8 cellular contexts compared by ENCODE assay signal in the genomic region with DNA sequence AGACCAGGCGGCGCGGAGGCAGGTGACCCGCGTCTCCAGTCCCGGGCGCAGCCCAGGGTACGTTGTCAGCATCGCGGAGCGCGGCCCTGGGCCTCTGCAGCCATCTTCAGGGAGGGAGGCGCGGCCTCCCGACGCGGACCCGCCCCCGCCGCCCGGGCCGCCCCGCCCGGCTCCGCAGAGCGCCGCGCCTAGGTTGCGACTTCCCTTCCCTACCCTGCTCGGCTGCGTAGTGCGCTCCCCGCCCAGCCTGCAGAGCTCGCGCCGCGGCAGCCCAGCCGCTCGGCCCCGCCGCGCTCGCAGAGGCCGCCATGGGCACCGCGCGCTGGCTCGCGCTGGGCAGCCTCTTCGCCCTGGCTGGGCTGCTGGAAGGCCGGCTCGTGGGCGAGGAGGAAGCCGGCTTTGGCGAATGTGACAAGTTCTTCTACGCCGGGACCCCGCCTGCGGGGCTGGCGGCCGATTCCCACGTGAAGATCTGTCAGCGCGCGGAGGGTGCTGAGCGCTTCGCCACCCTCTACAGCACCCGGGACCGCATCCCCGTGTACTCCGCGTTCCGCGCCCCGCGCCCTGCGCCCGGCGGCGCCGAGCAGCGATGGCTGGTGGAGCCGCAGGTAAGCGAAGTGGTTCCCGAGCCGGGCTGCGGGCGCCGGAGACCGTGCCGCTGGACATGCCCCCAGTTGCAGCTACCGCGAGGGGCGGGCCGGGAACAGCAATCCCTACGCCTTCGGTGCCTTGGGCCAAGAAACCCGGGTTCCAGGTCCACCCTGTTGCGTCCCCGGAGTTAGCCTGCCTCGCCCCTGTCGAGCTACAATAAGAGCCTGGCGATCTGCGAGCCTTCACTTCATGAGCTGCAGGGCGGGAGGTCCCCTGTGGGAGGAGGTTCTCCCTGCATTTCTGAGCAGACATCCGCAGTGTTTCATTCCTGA. TPM values are rescaled to one million over a fixed set of nuclear protein-coding genes. Genes with fewer than 3 reads are reported as not detected.
DNase-seq lines count a peak whose midpoint lies in the region; ATAC-seq and TF ChIP-seq lines count a peak whose summit lies in the region.

Gene ENDOD1 (plus strand): TSS at position 227 of the 923 bp plus-strand sequence. CDS start 82 bp downstream, at position 309.

- H3K36me3 ChIP-seq in SU-DHL-6 (ENCODE audit: low read length) (no peaks in the 10 kb centered on the region), heart left ventricle (no peaks in the 10 kb centered on the region), upper lobe of right lung (no peaks in the 10 kb centered on the region)

- 0 to 1% (median 0%) methylated on average over 48 to 106 of the region's 106 CpGs for WGBS in heart left ventricle, 4 donors

- peak in 1 of 2 donors; percentile 73 for TF ChIP-seq POLR2A in heart left ventricle (IDR thresholded peaks at IDR 0.05)

- H3K79me2 ChIP-seq in SU-DHL-6 (ENCODE audit: insufficient read depth, low read length): no peaks in the 10 kb centered on the region

- no peak within 1 kb of the TSS for H3K27ac ChIP-seq in SU-DHL-6 (ENCODE audit: low read depth, low read length)
- H3K27ac ChIP-seq in heart left ventricle: peak within 1 kb of the TSS; percentile 63 to 98 (median 93)
- H3K27ac ChIP-seq in upper lobe of right lung: peak within 1 kb of the TSS; percentile 97

- H3K36me3 Mint-ChIP-seq in activated naive CD8-positive, alpha-beta T cell treated with anti-CD3 and anti-CD28 coated beads, Interleukin-2, amount 50 U/mL, for 24 hours (ENCODE audit: low read depth): peaks cover 6% of the 10 kb centered on the region

- peak within 1 kb of the TSS; percentile 92 for H3K4me3 Mint-ChIP-seq in activated naive CD8-positive, alpha-beta T cell treated with anti-CD3 and anti-CD28 coated beads, Interleukin-2, amount 50 U/mL, for 24 hours

- peak within 1 kb of the TSS; percentile 87 for H3K27ac Mint-ChIP-seq in activated naive CD8-positive, alpha-beta T cell treated with anti-CD3 and anti-CD28 coated beads, Interleukin-2, amount 50 U/mL, for 24 hours

- H3K4me3 ChIP-seq in LNCaP clone FGC (ENCODE audit: low read depth, low read length): peak within 1 kb of the TSS; percentile 94
- peak within 1 kb of the TSS; percentile 66 for H3K4me3 ChIP-seq in SU-DHL-6 (ENCODE audit: insufficient read depth, low read length, poor library complexity, severe bottlenecking)
- peak within 1 kb of the TSS; percentile 77 to 96 (median 92) for H3K4me3 ChIP-seq in heart left ventricle
- peak within 1 kb of the TSS; percentile 89 for H3K4me3 ChIP-seq in upper lobe of right lung

- intact Hi-C loops in heart left ventricle (cut with DNase I) (loop anchor here in 6 of 10 donors (1.0 to 10.0 kb wide), 8 partner anchors 15 to 675 kb away; no protein-coding TSS in a partner anchor), posterior vena cava (cut with DNase I) (loop anchor here in 1 of 2 donors (10.0 kb wide), 1 partner anchor 615 kb away; no protein-coding TSS in a partner anchor), upper lobe of right lung (cut with DNase I) (no loop called here)

- peak within 1 kb of the TSS; percentile 75 for H3K4me2 ChIP-seq in SU-DHL-6 (ENCODE audit: low read depth, low read length, poor library complexity, severe bottlenecking)

- H3K27me3 ChIP-seq in SU-DHL-6 (ENCODE audit: low read length) (no peaks in the 10 kb centered on the region), heart left ventricle (no peaks in the 10 kb centered on the region), upper lobe of right lung (no peaks in the 10 kb centered on the region)

- peak within 1 kb of the TSS; percentile 72 for H2AFZ ChIP-seq in SU-DHL-6 (ENCODE audit: low read depth, low read length, severe bottlenecking)

- peak; percentile 92 for ATAC-seq in activated naive CD8-positive, alpha-beta T cell treated with anti-CD3 and anti-CD28 coated beads, Interleukin-2, amount 50 U/mL, for 24 hours
- ATAC-seq in heart left ventricle (peak; percentile 94 to 99 (median 97)), upper lobe of right lung (peak; percentile 98)

- no peaks in the 10 kb centered on the region for H3K27me3 Mint-ChIP-seq in activated naive CD8-positive, alpha-beta T cell treated with anti-CD3 and anti-CD28 coated beads, Interleukin-2, amount 50 U/mL, for 24 hours

- TF ChIP-seq CTCF in LNCaP clone FGC (IDR thresholded peaks at IDR 0.05; ENCODE audit: control insufficient read depth, extremely low read depth, insufficient read depth): peak; percentile 18
- TF ChIP-seq CTCF in SU-DHL-6 (IDR thresholded peaks at IDR 0.05; ENCODE audit: insufficient read depth, low read length, poor library complexity, severe bottlenecking): no peak
- peak in 3 of 12 donors; percentile 10 to 29 (median 10) for TF ChIP-seq CTCF in heart left ventricle (IDR thresholded peaks at IDR 0.05)
- TF ChIP-seq CTCF in upper lobe of right lung (IDR thresholded peaks at IDR 0.05): no peak

- H3F3A ChIP-seq in SU-DHL-6 (ENCODE audit: insufficient read depth): no peaks in the 10 kb centered on the region

- no peaks in the 10 kb centered on the region for H3K9me3 ChIP-seq in SU-DHL-6 (ENCODE audit: insufficient read depth, low read length)
- no peaks in the 10 kb centered on the region for H3K9me3 ChIP-seq in heart left ventricle
- no peaks in the 10 kb centered on the region for H3K9me3 ChIP-seq in upper lobe of right lung

- DNase-seq in GM04503 (ENCODE audit: low read depth) (peak; percentile 36), GOT3 (lab: John Stamatoyannopoulos, UW) (peak; percentile 39), LNCaP clone FGC (ENCODE audit: low read depth) (no peak), heart left ventricle (peak; percentile 88 to 94 (median 88)), posterior vena cava (ENCODE audit: low spot score) (peak; percentile 96), upper lobe of right lung (peak; percentile 95)
- peak; percentile 84 for DNase-seq in activated naive CD8-positive, alpha-beta T cell treated with anti-CD3 and anti-CD28 coated beads, Interleukin-2, amount 50 U/mL, for 24 hours

- H3K9me2 ChIP-seq in SU-DHL-6 (replicated peaks; ENCODE audit: insufficient read depth, low read length): no peaks in the 10 kb centered on the region

- no peaks in the 10 kb centered on the region for H3K9me3 Mint-ChIP-seq in activated naive CD8-positive, alpha-beta T cell treated with anti-CD3 and anti-CD28 coated beads, Interleukin-2, amount 50 U/mL, for 24 hours

- peaks cover 71% of the 10 kb centered on the region for H3K4me1 Mint-ChIP-seq in activated naive CD8-positive, alpha-beta T cell treated with anti-CD3 and anti-CD28 coated beads, Interleukin-2, amount 50 U/mL, for 24 hours

- H3K4me1 ChIP-seq in heart left ventricle (peaks cover 0 to 40% (median 22%) of the 10 kb centered on the region in 12 donors), upper lobe of right lung (peaks cover 15% of the 10 kb centered on the region)

- H4K20me1 ChIP-seq in SU-DHL-6 (ENCODE audit: low read depth, low read length): no peaks in the 10 kb centered on the region

- H3K9ac ChIP-seq in SU-DHL-6 (ENCODE audit: low read length): peak within 1 kb of the TSS; percentile 68

RNA-seq across cellular contexts. Expression of gene ENDOD1, which starts in this region (rescaled TPM):
- total RNA-seq in heart left ventricle: 10 to 100 TPM in 8 of 9 donors, 1 to 10 TPM in 1; 9.7 to 28.5 (median 12.9) TPM
- 10 to 100 TPM in 1 of 2 donors, 1 to 10 TPM in 1; 4.0 to 11.6 TPM for polyA plus RNA-seq in heart left ventricle
- 10 to 100 TPM; 41.7 to 50.2 TPM for total RNA-seq in posterior vena cava
- total RNA-seq in upper lobe of right lung: 32.2 TPM
